33 cellular contexts compared by ENCODE assay signal in genomic region chr4:112823631-112824030, GRCh38.
"Had no signal": no experiment of that assay in that cellular context is flagged by ENCODE, and none has a peak within 500 bp of the region (broad histone marks: within the 10 kb centered on the region; RNA-seq: fewer than 3 reads in every experiment).

No MANE protein-coding gene starts in this region.

- H3K36me3 ChIP-seq: cardiac muscle cell, colonic mucosa, esophagus squamous epithelium, gastroesophageal sphincter, lower lobe of right lung, neural progenitor cell, sigmoid colon, vagina had no signal

- FAIRE-seq: endometrium, keratinocyte, small intestine, TTC549 had no signal

- H3K9me3 ChIP-seq: colonic mucosa, esophagus squamous epithelium, gastroesophageal sphincter, lower lobe of right lung, psoas muscle, sigmoid colon, thoracic aorta, vagina had no signal

- H3K4me3 ChIP-seq: cardiac muscle cell, colonic mucosa, esophagus squamous epithelium, gastroesophageal sphincter, lower lobe of right lung, neural progenitor cell, psoas muscle, sigmoid colon, thoracic aorta, vagina had no signal

- ATAC-seq: activated T-cell treated with anti-CD3 and anti-CD28 coated beads, Interleukin-2, amount 50 U/mL, for 72 hours; gastroesophageal sphincter; lower lobe of right lung; natural killer cell; psoas muscle; stimulated activated effector memory CD8-positive, alpha-beta T cell treated with anti-CD3 and anti-CD28 coated beads, Interleukin-12 subunit alpha, Interleukin-12 subunit beta, amount 100 ng/mL, for 72 hours had no signal

- H3K27me3 ChIP-seq: cardiac muscle cell, colonic mucosa, esophagus squamous epithelium, gastroesophageal sphincter, neural progenitor cell, sigmoid colon, vagina had no signal

- H3K4me1 ChIP-seq: colonic mucosa, lower lobe of right lung, parathyroid adenoma had no signal

- H3K27ac ChIP-seq: cardiac muscle cell, colonic mucosa, epithelial cell of prostate, esophagus squamous epithelium, gastroesophageal sphincter, lower lobe of right lung, neural progenitor cell, parathyroid adenoma, psoas muscle, sigmoid colon, thoracic aorta, vagina, VCaP had no signal

- DNase-seq: activated CD4-positive, alpha-beta T cell treated with anti-CD3 and anti-CD28 coated beads for 4 hours; activated CD4-positive, alpha-beta T cell treated with anti-CD3 and anti-CD28 coated beads, Interleukin-2, amount 50 U/mL, for 4 hours; activated naive CD4-positive, alpha-beta T cell treated with Interleukin-2 at 50 U/mL for 16 hours; activated T-cell treated with anti-CD3 and anti-CD28 coated beads for 4 hours; activated T-cell treated with anti-CD3 and anti-CD28 coated beads, Interleukin-2, amount 50 U/mL, for 72 hours; anterior cingulate cortex; cerebellar nuclear complex; colonic mucosa; effector CD8-positive, alpha-beta T cell; esophagus squamous epithelium; head of caudate nucleus; hippocampal formation; lower lobe of right lung; mesenchymal stem cell; natural killer cell; occipital lobe; psoas muscle; sigmoid colon; small intestine; stimulated activated CD4-positive, alpha-beta T cell treated with anti-CD3 and anti-CD28 coated beads, Interleukin-4, amount 100 ng/mL, for 24 hours; T-helper 9 cell had no signal
